In the genomic region with DNA sequence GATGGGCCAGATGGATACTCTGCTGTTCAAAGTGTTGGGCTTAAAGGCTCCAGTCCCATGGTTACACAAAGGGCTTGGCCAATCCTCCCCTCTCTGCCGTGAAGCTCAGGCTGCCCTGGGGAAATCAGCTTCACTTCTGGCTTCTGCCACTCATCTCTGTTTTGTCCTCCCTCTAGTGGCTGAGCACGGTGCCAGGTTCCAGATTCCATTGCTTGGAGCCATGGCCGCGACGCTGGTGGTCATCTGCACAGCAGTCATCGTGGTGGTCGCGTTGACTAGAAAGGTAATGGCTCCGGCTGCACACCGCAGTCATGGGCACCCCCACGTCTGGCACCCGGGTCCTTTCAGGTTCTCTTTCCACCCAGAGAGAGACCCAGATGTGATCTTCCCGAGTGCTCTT, we compare ENCODE assay signal across 9 cellular contexts. TPM values are rescaled to one million over a fixed set of nuclear protein-coding genes. Genes with fewer than 3 reads are reported as not detected.
DNase-seq lines count a peak whose midpoint lies in the region; ATAC-seq and TF ChIP-seq lines count a peak whose summit lies in the region.
"Had no signal": no experiment of that assay in that cellular context is flagged by ENCODE, and none has a peak within 500 bp of the region (broad histone marks: within the 10 kb centered on the region; RNA-seq: fewer than 3 reads in every experiment).

No MANE protein-coding gene starts in this region.

- no peak overlapping the region for H3K27ac ChIP-seq in mesenchymal stem cell (ENCODE audit: low read length, poor library complexity, severe bottlenecking)

- H3K14ac ChIP-seq in mesenchymal stem cell (ENCODE audit: low read length in 2 of 2), result no peak overlapping the region

- H2AK5ac ChIP-seq in mesenchymal stem cell (ENCODE audit: low read length, severe bottlenecking), result no peak overlapping the region

- peaks cover 44% of the 10 kb centered on the region for H3K36me3 Mint-ChIP-seq in activated CD4-positive, alpha-beta memory T cell treated with anti-CD3 and anti-CD28 coated beads, Interleukin-2, amount 10 ng/mL, durations not matched to agents 7 days and 5 days (ENCODE audit: low read depth)
- H3K36me3 Mint-ChIP-seq: activated naive CD4-positive, alpha-beta T cell treated with anti-CD3 and anti-CD28 coated beads, Interleukin-2, amount 50 U/mL, for 24 hours had no signal

- no peaks in the 10 kb centered on the region for H3K9me3 ChIP-seq in mesenchymal stem cell (ENCODE audit: control insufficient read depth, low read length)

- ATAC-seq in GM18519 (IDR thresholded peaks at IDR 0.05; ENCODE audit: low FRiP score, unreplicated experiment), result no peak
- no peak for ATAC-seq in GM18505 (IDR thresholded peaks at IDR 0.05; ENCODE audit: unreplicated experiment)

- CTCF ChIA-PET in activated CD4-positive, alpha-beta memory T cell treated with anti-CD3 and anti-CD28 coated beads, Interleukin-2, amount 10 ng/mL, durations not matched to agents 7 days and 5 days (lab: Charles Lee), result interaction anchor here (0.6 to 4.4 kb wide), 12 partner anchors 8 to 155 kb away, joined by 3 to 24 read pairs (median 4); no protein-coding TSS in a partner anchor

- DNase-seq in activated CD8-positive, alpha-beta memory T cell treated with anti-CD3 and anti-CD28 coated beads, Interleukin-2, amount 50 U/mL, for 4 hours, result peak; percentile 46
- DNase-seq in activated CD8-positive, alpha-beta memory T cell treated with anti-CD3 and anti-CD28 coated beads for 24 hours, result no peak
- DNase-seq in LNCaP clone FGC (ENCODE audit: low read depth) (peak; percentile 13), iPS-NIHi11 (ENCODE audit: low spot score) (peak; percentile 67), mesenchymal stem cell (no peak)
- DNase-seq in activated CD4-positive, alpha-beta memory T cell treated with anti-CD3 and anti-CD28 coated beads, Interleukin-2, amount 10 ng/mL, durations not matched to agents 7 days and 5 days, result peak; percentile 37

- POLR2A ChIA-PET in activated CD4-positive, alpha-beta memory T cell treated with anti-CD3 and anti-CD28 coated beads, Interleukin-2, amount 10 ng/mL, durations not matched to agents 7 days and 5 days (lab: Charles Lee), result interaction anchor here (0.6 to 1.4 kb wide), 3 partner anchors 9 to 85 kb away, joined by 3 read pairs; no protein-coding TSS in a partner anchor

- no peak overlapping the region for H3K9ac ChIP-seq in mesenchymal stem cell (ENCODE audit: low read length)

- no peak overlapping the region for H3K18ac ChIP-seq in mesenchymal stem cell (ENCODE audit: low read depth in 1 of 2, low read length in 2 of 2)

- H4K8ac ChIP-seq in mesenchymal stem cell (ENCODE audit: low read length), result no peak overlapping the region

- no peak overlapping the region for H4K91ac ChIP-seq in mesenchymal stem cell (ENCODE audit: low read length)

- no peak overlapping the region for H3K27ac Mint-ChIP-seq in activated CD4-positive, alpha-beta memory T cell treated with anti-CD3 and anti-CD28 coated beads, Interleukin-2, amount 10 ng/mL, durations not matched to agents 7 days and 5 days
- H3K27ac Mint-ChIP-seq: activated naive CD4-positive, alpha-beta T cell treated with anti-CD3 and anti-CD28 coated beads, Interleukin-2, amount 50 U/mL, for 24 hours had no signal

- H3K4me3 ChIP-seq in LNCaP clone FGC (ENCODE audit: low read depth, low read length), result no peak overlapping the region
- H3K4me3 ChIP-seq in mesenchymal stem cell (ENCODE audit: insufficient read depth in 1 of 2, low read depth in 1 of 2, low read length in 2 of 2), result no peak overlapping the region

- no peak overlapping the region for H2BK12ac ChIP-seq in mesenchymal stem cell (ENCODE audit: low read length in 2 of 2)

- no peaks in the 10 kb centered on the region for H3K79me1 ChIP-seq in mesenchymal stem cell (replicated peaks; ENCODE audit: low read length, poor library complexity, severe bottlenecking)

- peaks cover 28% of the 10 kb centered on the region for H3K4me1 Mint-ChIP-seq in activated CD4-positive, alpha-beta memory T cell treated with anti-CD3 and anti-CD28 coated beads, Interleukin-2, amount 10 ng/mL, durations not matched to agents 7 days and 5 days

- H2BK15ac ChIP-seq in mesenchymal stem cell (ENCODE audit: low read depth, poor library complexity, severe bottlenecking), result no peak overlapping the region

- H3K9me3 Mint-ChIP-seq in activated CD4-positive, alpha-beta memory T cell treated with anti-CD3 and anti-CD28 coated beads, Interleukin-2, amount 10 ng/mL, durations not matched to agents 7 days and 5 days, result no peaks in the 10 kb centered on the region
- H3K9me3 Mint-ChIP-seq: activated naive CD4-positive, alpha-beta T cell treated with anti-CD3 and anti-CD28 coated beads, Interleukin-2, amount 50 U/mL, for 24 hours had no signal

- WGBS in mesenchymal stem cell, result 90% methylated on average over 13 of the region's 13 CpGs

- no peak overlapping the region for H2AFZ ChIP-seq in mesenchymal stem cell (ENCODE audit: low read depth, low read length)

- H3K27me3 Mint-ChIP-seq in activated CD4-positive, alpha-beta memory T cell treated with anti-CD3 and anti-CD28 coated beads, Interleukin-2, amount 10 ng/mL, durations not matched to agents 7 days and 5 days, result no peaks in the 10 kb centered on the region
- H3K27me3 Mint-ChIP-seq: activated naive CD4-positive, alpha-beta T cell treated with anti-CD3 and anti-CD28 coated beads, Interleukin-2, amount 50 U/mL, for 24 hours had no signal

- H3K4me1 ChIP-seq in mesenchymal stem cell (ENCODE audit: control insufficient read depth, insufficient read depth, low read depth, low read length), result no peaks in the 10 kb centered on the region

- no peak overlapping the region for H2BK5ac ChIP-seq in mesenchymal stem cell (ENCODE audit: low read depth, low read length, poor library complexity, severe bottlenecking)

- no peak for TF ChIP-seq POLR2A in GM18505 (IDR thresholded peaks at IDR 0.05; ENCODE audit: borderline replicate concordance, extremely low read depth, insufficient read depth, insufficient read length)

- H2BK120ac ChIP-seq in mesenchymal stem cell (ENCODE audit: low read depth, low read length), result no peak overlapping the region

- no peak overlapping the region for H3K4me3 Mint-ChIP-seq in activated CD4-positive, alpha-beta memory T cell treated with anti-CD3 and anti-CD28 coated beads, Interleukin-2, amount 10 ng/mL, durations not matched to agents 7 days and 5 days
- H3K4me3 Mint-ChIP-seq: activated naive CD4-positive, alpha-beta T cell treated with anti-CD3 and anti-CD28 coated beads, Interleukin-2, amount 50 U/mL, for 24 hours had no signal

- no peak overlapping the region for H3K4me2 ChIP-seq in mesenchymal stem cell (ENCODE audit: low read length, poor library complexity, severe bottlenecking)

- no peak overlapping the region for H3K23ac ChIP-seq in mesenchymal stem cell (ENCODE audit: low read length in 2 of 2)

- peak; percentile 73 for TF ChIP-seq CTCF in LNCaP clone FGC (IDR thresholded peaks at IDR 0.05; ENCODE audit: control insufficient read depth, extremely low read depth, insufficient read depth)

- H3K27me3 ChIP-seq in mesenchymal stem cell (ENCODE audit: control insufficient read depth in 1 of 2, insufficient read depth in 1 of 2, low read length in 2 of 2), result peaks cover 7 to 13% of the 10 kb centered on the region in 2 experiments

- no peak overlapping the region for H3K4ac ChIP-seq in mesenchymal stem cell (ENCODE audit: low read depth in 1 of 2, low read length in 2 of 2)

- no peaks in the 10 kb centered on the region for H3K36me3 ChIP-seq in mesenchymal stem cell (ENCODE audit: control insufficient read depth in 1 of 2, insufficient read depth in 2 of 2, low read depth in 1 of 2, low read length in 2 of 2)

RNA-seq across cellular contexts. Expression of gene TIGIT, which starts 5.6 kb away (rescaled TPM):
- 10 to 100 TPM; 29.8 to 30.4 TPM for total RNA-seq in activated CD4-positive, alpha-beta memory T cell treated with anti-CD3 and anti-CD28 coated beads, Interleukin-2, amount 10 ng/mL, durations not matched to agents 7 days and 5 days
- polyA plus RNA-seq in mesenchymal stem cell (2013, experiment 1 of 2), result 0.07 TPM
- polyA plus RNA-seq in mesenchymal stem cell (2013, experiment 2 of 2), result not detected

Comparison
In these comparisons a context has a peak if more than half of its experiments do, and no peak if none do; other contexts are left out.
1. DNase-seq: peak in activated CD8-positive, alpha-beta memory T cell treated with anti-CD3 and anti-CD28 coated beads, Interleukin-2, amount 50 U/mL, for 4 hours (single experiment), LNCaP clone FGC (single experiment), activated CD4-positive, alpha-beta memory T cell treated with anti-CD3 and anti-CD28 coated beads, Interleukin-2, amount 10 ng/mL, durations not matched to agents 7 days and 5 days (single experiment) and iPS-NIHi11 (single experiment); none in activated CD8-positive, alpha-beta memory T cell treated with anti-CD3 and anti-CD28 coated beads for 24 hours (single experiment) and mesenchymal stem cell (single experiment).